ENCODE assay signal across 15 cellular contexts in genomic region chr2:26235089-26235488, GRCh38. TPM values are rescaled to one million over a fixed set of nuclear protein-coding genes. Genes with fewer than 3 reads are reported as not detected.
DNase-seq lines count a peak whose midpoint lies in the region; ATAC-seq, FAIRE-seq and TF ChIP-seq lines count a peak whose summit lies in the region.
"Had no signal": no experiment of that assay in that cellular context is flagged by ENCODE, and none has a peak within 500 bp of the region (broad histone marks: within the 10 kb centered on the region; RNA-seq: fewer than 3 reads in every experiment).

No MANE protein-coding gene starts in this region.

- no peak overlapping the region for H3K4me3 ChIP-seq in IMR-90 (ENCODE audit: insufficient read depth, low read depth, low read length)
- no peak overlapping the region for H3K4me3 ChIP-seq in GM12878
- no peak overlapping the region for H3K4me3 ChIP-seq in neural cell (ENCODE audit: low read length)

- no peak overlapping the region for H2AK9ac ChIP-seq in IMR-90 (replicated peaks; ENCODE audit: low read depth, low read length, poor library complexity)

- H4K5ac ChIP-seq in IMR-90 (ENCODE audit: low read depth, low read length): no peak overlapping the region

- TF ChIP-seq RAD21 in IMR-90 (IDR thresholded peaks at IDR 0.05; ENCODE audit: low read length) (0 out of 2 replicates have a peak, but pooled peaks have one; percentile 19), GM12878 (IDR thresholded peaks at IDR 0.05; ENCODE audit: insufficient read depth, low read depth, low read length) (0 out of 2 replicates have a peak, but pooled peaks have one; percentile 20), neural cell (conservative IDR thresholded peaks at IDR 0.05) (peak; percentile 53)

- no peak overlapping the region for H3K4ac ChIP-seq in IMR-90 (ENCODE audit: low read depth, low read length)

- H3K27ac ChIP-seq in C4-2B: no peak overlapping the region
- H3K27ac ChIP-seq in IMR-90 (ENCODE audit: insufficient read depth, low read length): no peak overlapping the region
- H3K27ac ChIP-seq in GM12878 (ENCODE audit: control insufficient read depth, insufficient read depth): no peak overlapping the region
- no peak overlapping the region for H3K27ac ChIP-seq in neural cell (ENCODE audit: low read length)

- no peak overlapping the region for H3K23ac ChIP-seq in IMR-90 (ENCODE audit: low read depth, low read length)

- H2AK5ac ChIP-seq in IMR-90 (ENCODE audit: low read depth, low read length): no peak overlapping the region

- POLR2A ChIA-PET in IMR-90 (lab: Charles Lee; ENCODE audit: unreplicated experiment): no interaction called here
- POLR2A ChIA-PET in GM12878 (lab: Charles Lee): interaction anchor here (0.6 to 1.3 kb wide), 3 partner anchors 9 to 391 kb away, joined by 3 to 4 read pairs (median 3); partner anchors contain the start of genes HADHA and HADHB

- dilution Hi-C loops in IMR-90 (cut with HindIII; ENCODE audit: low sequenced_read_pairs, unreplicated experiment): no loop called here

- TF ChIP-seq CTCF in C4-2B (conservative IDR thresholded peaks at IDR 0.05) (peak; percentile 52), IMR-90 (conservative IDR thresholded peaks at IDR 0.05; ENCODE audit: low read depth, low read length) (0 out of 2 replicates have a peak, but pooled peaks have one; percentile 14), GM12878 (IDR thresholded peaks at IDR 0.05 in 2 of 3, conservative IDR thresholded peaks at IDR 0.05 in 1 of 3; ENCODE audit: control insufficient read depth in 2 of 3, extremely low read depth in 1 of 3, insufficient read depth in 1 of 3, low read depth in 3 of 3, low read length in 3 of 3) (peak in 2 of 3 experiments; percentile 8 to 11; a peak in 1 of 6 replicates), neural cell (IDR thresholded peaks at IDR 0.05; ENCODE audit: poor library complexity, severe bottlenecking) (peak; percentile 49)

- no peak overlapping the region for H3K18ac ChIP-seq in IMR-90 (ENCODE audit: low read depth, low read length)

- H4K8ac ChIP-seq in IMR-90 (ENCODE audit: low read depth in 2 of 2, low read length in 2 of 2): no peak overlapping the region

- CTCF ChIA-PET in IMR-90 (lab: Yijun Ruan, JAX): interaction anchor here (0.6 kb wide), 1 partner anchor 1035 kb away, joined by 5 read pairs; no protein-coding TSS in a partner anchor
- CTCF ChIA-PET in GM12878 (lab: Yijun Ruan, JAX): interaction anchor here (0.6 to 0.9 kb wide), 4 partner anchors 8 to 96 kb away, joined by 3 to 7 read pairs (median 3); no protein-coding TSS in a partner anchor

- H2BK5ac ChIP-seq in IMR-90 (ENCODE audit: low read depth, low read length, poor library complexity, severe bottlenecking): no peak overlapping the region

- H3K79me2 ChIP-seq in GM12878 (ENCODE audit: control insufficient read depth, insufficient read depth, low read length) (peaks cover 10% of the 10 kb centered on the region), neural cell (replicated peaks; ENCODE audit: insufficient read depth, low read length) (peaks cover 10% of the 10 kb centered on the region)

- no peak overlapping the region for H3K56ac ChIP-seq in IMR-90 (ENCODE audit: extremely low read depth, insufficient read depth, low read length)

- H3K4me2 ChIP-seq in IMR-90 (ENCODE audit: low read depth, low read length): no peak overlapping the region
- H3K4me2 ChIP-seq in GM12878 (ENCODE audit: control insufficient read depth, insufficient read depth): no peak overlapping the region
- no peak overlapping the region for H3K4me2 ChIP-seq in neural cell (ENCODE audit: low read length)

- H2BK120ac ChIP-seq in IMR-90 (ENCODE audit: low read depth, low read length): no peak overlapping the region

- H3K9me2 ChIP-seq in neural cell (ENCODE audit: insufficient read depth, low read length): no peaks in the 10 kb centered on the region

- no peak for TF ChIP-seq EP300 in GM12878 (IDR thresholded peaks at IDR 0.05; ENCODE audit: borderline replicate concordance in 1 of 2, control insufficient read depth in 1 of 2, low read depth in 2 of 2, low read length in 2 of 2)
- TF ChIP-seq EP300 in neural cell (conservative IDR thresholded peaks at IDR 0.05; ENCODE audit: poor library complexity, severe bottlenecking): no peak

- H3K9me3 ChIP-seq in IMR-90 (ENCODE audit: control insufficient read depth, insufficient read depth, low read length) (no peaks in the 10 kb centered on the region), GM12878 (replicated peaks; ENCODE audit: control insufficient read depth, insufficient read depth, low read length) (no peaks in the 10 kb centered on the region), neural cell (ENCODE audit: low read length) (no peaks in the 10 kb centered on the region)

- H3F3A ChIP-seq in neural cell (ENCODE audit: insufficient read depth, low read length, poor library complexity, severe bottlenecking): no peaks in the 10 kb centered on the region

- H3K79me1 ChIP-seq in IMR-90 (ENCODE audit: low read depth in 1 of 2, low read length in 2 of 2): peaks cover 15 to 20% of the 10 kb centered on the region in 2 experiments

- RAD21 ChIA-PET in GM12878 (lab: Charles Lee; ENCODE audit: unreplicated experiment): no interaction called here

- H2BK20ac ChIP-seq in IMR-90 (ENCODE audit: low read depth, low read length): no peak overlapping the region

- no peak overlapping the region for H2BK15ac ChIP-seq in IMR-90 (ENCODE audit: low read depth, low read length)

- H3K27me3 ChIP-seq in IMR-90 (ENCODE audit: control insufficient read depth, insufficient read depth, low read length) (no peaks in the 10 kb centered on the region), GM12878 (replicated peaks in 1 of 2; ENCODE audit: control insufficient read depth in 2 of 2, insufficient read depth in 2 of 2, low read length in 1 of 2) (no peaks in the 10 kb centered on the region), neural cell (ENCODE audit: insufficient read depth, low read depth, low read length) (no peaks in the 10 kb centered on the region)

- H3K9ac ChIP-seq in IMR-90 (ENCODE audit: low read depth, low read length): no peak overlapping the region
- H3K9ac ChIP-seq in GM12878 (ENCODE audit: control insufficient read depth, insufficient read depth, low read length): no peak overlapping the region
- no peak overlapping the region for H3K9ac ChIP-seq in neural cell (ENCODE audit: low read length)

- peaks cover 38% of the 10 kb centered on the region for H3K36me3 ChIP-seq in IMR-90 (ENCODE audit: control insufficient read depth, insufficient read depth, low read length)
- peaks cover 6 to 34% of the 10 kb centered on the region in 2 experiments for H3K36me3 ChIP-seq in GM12878 (ENCODE audit: control insufficient read depth in 2 of 2, insufficient read depth in 2 of 2, low read length in 1 of 2)
- H3K36me3 ChIP-seq in neural cell (ENCODE audit: insufficient read depth, low read length): peaks cover 5% of the 10 kb centered on the region

- FAIRE-seq in GM12878 (lab: Jason Lieb, UNC): no peak
- FAIRE-seq: GM12891 had no signal

- no peak overlapping the region for H4K91ac ChIP-seq in IMR-90 (ENCODE audit: insufficient read depth, low read depth, low read length)

- DNase-seq in IMR-90 (no peak), GM12878 (ENCODE audit: low read depth, low spot score) (no peak), inferior parietal cortex (ENCODE audit: extremely low spot score) (no peak), NCI-H774 (lab: John Stamatoyannopoulos, UW) (no peak)
- DNase-seq: activated CD8-positive, alpha-beta memory T cell treated with anti-CD3 and anti-CD28 coated beads for 24 hours; activated naive CD8-positive, alpha-beta T cell treated with anti-CD3 and anti-CD28 coated beads for 36 hours; CD8-positive, alpha-beta T cell; effector CD8-positive, alpha-beta T cell; NCI-H1436 treated with DMSO at 0.1 percent for 48 hours; T-helper 2 cell had no signal

- no peak overlapping the region for H3K14ac ChIP-seq in IMR-90 (replicated peaks; ENCODE audit: low read depth, low read length)

- WGBS in IMR-90 (ENCODE audit: extremely low coverage in 2 of 2, insufficient read length in 1 of 2), 2 experiments: 100% methylated on average over 1 of the region's 9 CpGs; no CpG with 5 or more reads in 1 of the 2 experiments
- WGBS in GM12878 (ENCODE audit: insufficient coverage, insufficient replicate concordance, low lambda C conversion rate, missing lambda C conversion rate): 87% methylated on average over 9 of the region's 9 CpGs

- no peak for TF ChIP-seq POLR2A in IMR-90 (IDR thresholded peaks at IDR 0.05; ENCODE audit: low read depth, low read length)
- TF ChIP-seq POLR2A in GM12878 (IDR thresholded peaks at IDR 0.05; ENCODE audit: low read depth, low read length): no peak

- 0 out of 2 replicates have a peak, but pooled peaks cover 3% of the 10 kb centered on the region for H3K9me1 ChIP-seq in IMR-90 (ENCODE audit: insufficient read depth, low read length)

- H2AFZ ChIP-seq in IMR-90 (replicated peaks; ENCODE audit: low read length, poor library complexity) (no peak overlapping the region), GM12878 (ENCODE audit: control insufficient read depth, low read depth, low read length) (no peak overlapping the region), neural cell (ENCODE audit: low read depth, low read length) (no peak overlapping the region)

- in situ Hi-C loops in IMR-90 (cut with MboI; ENCODE audit: low sequenced_read_pairs) (no loop called here), GM12878 (cut with MboI) (no loop called here)

- intact Hi-C loops in IMR-90 (cut with micrococcal nuclease) (loop anchor here (5.0 kb wide), 1 partner anchor 33 kb away; no protein-coding TSS in a partner anchor), GM12878 (cut with micrococcal nuclease; ENCODE audit: unreplicated experiment) (no loop called here)

- BruUV-seq in IMR-90 (replicated peaks; lab: Mats Ljungman, UMichigan) (no TSS peak), GM12878 (replicated peaks; lab: Mats Ljungman, UMichigan) (no TSS peak)

- H3K4me1 ChIP-seq in IMR-90 (ENCODE audit: control insufficient read depth, insufficient read depth, low read length): no peaks in the 10 kb centered on the region
- H3K4me1 ChIP-seq in GM12878 (ENCODE audit: control insufficient read depth, insufficient read depth, low read length): no peaks in the 10 kb centered on the region; the same call in 1 of the 2 replicates

- SMC1A ChIA-PET in GM12878 (lab: Charles Lee; ENCODE audit: uncharacterized antibody, unreplicated experiment): interaction anchor here (1.1 to 1.7 kb wide), 4 partner anchors 10 to 343 kb away, joined by 3 to 8 read pairs (median 4); no protein-coding TSS in a partner anchor

- H4K20me1 ChIP-seq in IMR-90 (ENCODE audit: insufficient read depth, low read length) (peaks cover 8% of the 10 kb centered on the region; the same call in 1 of the 2 replicates), GM12878 (ENCODE audit: control insufficient read depth, insufficient read depth) (no peaks in the 10 kb centered on the region), neural cell (ENCODE audit: insufficient read depth) (no peaks in the 10 kb centered on the region)

- ATAC-seq in IMR-90 (ENCODE audit: low read depth) (no peak), GM12878 (no peak), GM21360 (IDR thresholded peaks at IDR 0.05; ENCODE audit: unreplicated experiment) (no peak), GM19455 (IDR thresholded peaks at IDR 0.05; ENCODE audit: unreplicated experiment) (no peak)
- ATAC-seq: CD8-positive, alpha-beta T cell had no signal

RNA-seq across cellular contexts. Expression of gene HADHA, which starts 9.3 kb away (rescaled TPM):
- total RNA-seq in IMR-90 (2012; rRNA removed) (111 TPM in 2 replicates), GM12878 (2014; rRNA removed) (158 and 175 TPM in 2 replicates), GM12878 (2014; rRNA removed; fragmentation: Illumina TruSeq; extraction: Trizol) (170 TPM in 2 replicates), GM12878 (2021) (160 and 161 TPM in 2 replicates)
- polyA plus RNA-seq in IMR-90 (2012; rRNA removed) (50.4 and 52.7 TPM in 2 replicates), GM12878 (2011; rRNA removed) (194 and 208 TPM in 2 replicates), GM12878 (2014; fragmentation: Illumina TruSeq; extraction: Trizol) (207 and 221 TPM in 2 replicates), GM12878 (2014; fragmentation: Nextera tagmentation; extraction: Ambion mirVana) (100 to 1,000 TPM; 109 to 144 TPM), GM12878 (2014; rRNA removed) (114 and 125 TPM in 2 replicates), GM12878 (2016; fragmentation: Nextera tagmentation; extraction: Ambion mirVana) (100 to 1,000 TPM; 187 to 190 TPM), neural cell (34.3 and 40.0 TPM in 2 replicates)
- polyA plus RNA-seq in IMR-90 (2012; cell fraction: cytosol; rRNA removed): 19.6 and 40.0 TPM in 2 replicates
- 16.9 and 44.8 TPM in 2 replicates for polyA plus RNA-seq in IMR-90 (2012; cell fraction: nucleus; rRNA removed; ENCODE audit: low replicate concordance)
- total RNA-seq in GM12878 (2013; cell fraction: nucleolus; rRNA removed): 66.8 and 68.7 TPM in 2 replicates
- 104 TPM for polyA plus RNA-seq in GM12878 (2011; ENCODE audit: low read depth)
- 157 and 181 TPM in 2 replicates for polyA plus RNA-seq in GM12878 (2011; cell fraction: cytosol; rRNA removed)
- polyA plus RNA-seq in GM12878 (2011; cell fraction: nucleus; rRNA removed): 110 and 115 TPM in 2 replicates
- 108 and 139 TPM in 2 replicates for polyA plus RNA-seq in GM12878 (2012)
- 204 and 208 TPM in 2 replicates for polyA minus RNA-seq in GM12878 (2011; rRNA and poly(A)+ RNA removed)
- polyA minus RNA-seq in GM12878 (2011; cell fraction: cytosol; rRNA and poly(A)+ RNA removed): 79.4 and 89.2 TPM in 2 replicates
- 32.5 and 45.4 TPM in 2 replicates for polyA minus RNA-seq in GM12878 (2011; cell fraction: nucleus; rRNA and poly(A)+ RNA removed)
- 74.0 and 80.9 TPM in 2 replicates for polyA minus RNA-seq in neural cell

RNA-seq across cellular contexts. Expression of gene HADHB, which starts 9.7 kb away (rescaled TPM):
- 79.8 and 80.5 TPM in 2 replicates for total RNA-seq in IMR-90 (2012; rRNA removed)
- polyA plus RNA-seq in IMR-90 (2012; rRNA removed): 62.0 and 67.9 TPM in 2 replicates
- polyA plus RNA-seq in IMR-90 (2012; cell fraction: cytosol; rRNA removed): 34.5 and 64.4 TPM in 2 replicates
- 13.4 and 56.2 TPM in 2 replicates for polyA plus RNA-seq in IMR-90 (2012; cell fraction: nucleus; rRNA removed; ENCODE audit: low replicate concordance)
- total RNA-seq in GM12878 (2013; cell fraction: nucleolus; rRNA removed): 148 and 151 TPM in 2 replicates
- 53.7 and 67.3 TPM in 2 replicates for total RNA-seq in GM12878 (2014; rRNA removed)
- total RNA-seq in GM12878 (2014; rRNA removed; fragmentation: Illumina TruSeq; extraction: Trizol): 68.8 and 69.3 TPM in 2 replicates
- 73.5 and 78.6 TPM in 2 replicates for total RNA-seq in GM12878 (2021)
- polyA plus RNA-seq in GM12878 (2011; ENCODE audit: low read depth): 51.6 TPM
- 123 and 161 TPM in 2 replicates for polyA plus RNA-seq in GM12878 (2011; rRNA removed)
- 98.4 and 125 TPM in 2 replicates for polyA plus RNA-seq in GM12878 (2011; cell fraction: cytosol; rRNA removed)
- 86.4 and 86.8 TPM in 2 replicates for polyA plus RNA-seq in GM12878 (2011; cell fraction: nucleus; rRNA removed)
- polyA plus RNA-seq in GM12878 (2012): 51.4 and 70.3 TPM in 2 replicates
- polyA plus RNA-seq in GM12878 (2014; fragmentation: Illumina TruSeq; extraction: Trizol): 67.0 and 76.4 TPM in 2 replicates
- 100 to 1,000 TPM; 107 to 145 TPM for polyA plus RNA-seq in GM12878 (2014; fragmentation: Nextera tagmentation; extraction: Ambion mirVana)
- 60.7 and 68.6 TPM in 2 replicates for polyA plus RNA-seq in GM12878 (2014; rRNA removed)
- polyA plus RNA-seq in GM12878 (2016; fragmentation: Nextera tagmentation; extraction: Ambion mirVana): 100 to 1,000 TPM in 1 of 2 experiments, 10 to 100 TPM in 1; 97.5 to 104 TPM
- polyA minus RNA-seq in GM12878 (2011; rRNA and poly(A)+ RNA removed): 145 and 159 TPM in 2 replicates
- 24.9 and 31.3 TPM in 2 replicates for polyA minus RNA-seq in GM12878 (2011; cell fraction: cytosol; rRNA and poly(A)+ RNA removed)
- 29.4 and 49.3 TPM in 2 replicates for polyA minus RNA-seq in GM12878 (2011; cell fraction: nucleus; rRNA and poly(A)+ RNA removed)
- 30.1 and 30.5 TPM in 2 replicates for polyA plus RNA-seq in neural cell
- polyA minus RNA-seq in neural cell: 39.0 and 44.8 TPM in 2 replicates
